Comparison of ENCODE assay signal across 35 cellular contexts in the genomic region with DNA sequence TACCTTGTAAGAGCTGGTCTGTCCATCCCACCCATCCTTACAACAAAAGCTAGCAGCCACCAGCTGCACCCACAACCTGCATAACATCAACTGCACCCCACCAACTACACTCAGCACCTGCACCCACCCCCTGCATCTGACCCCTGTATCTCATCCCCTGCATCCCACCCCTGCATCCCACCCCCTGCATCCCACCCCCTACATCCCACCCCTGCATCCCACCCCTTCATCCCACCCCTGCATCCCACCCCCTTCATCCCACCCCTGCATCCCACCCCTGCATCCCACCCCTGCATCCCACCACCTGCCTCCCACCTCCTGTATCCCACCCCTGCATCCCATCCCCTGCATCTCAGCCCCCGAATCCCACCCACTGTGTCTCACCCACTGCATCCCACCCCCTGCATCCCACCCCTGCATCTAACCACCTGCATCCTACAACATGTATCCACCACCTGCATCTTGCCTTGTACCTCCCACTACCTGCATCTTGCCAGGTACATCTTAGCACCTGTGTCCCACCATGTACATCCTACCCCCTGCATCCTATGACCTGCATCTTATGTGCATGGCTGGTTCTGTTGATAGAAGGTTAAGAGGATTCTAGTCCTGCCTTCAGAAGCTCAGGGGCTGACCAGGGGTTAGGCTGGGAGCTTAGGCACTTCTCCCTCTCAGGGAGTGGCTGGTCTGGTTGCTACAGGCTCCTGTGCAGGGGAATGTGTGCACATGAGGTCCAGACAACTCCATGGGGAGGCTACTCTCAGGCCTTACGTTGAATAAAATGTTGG. TPM values are rescaled to one million over a fixed set of nuclear protein-coding genes. Genes with fewer than 3 reads are reported as not detected.
A peak's percentile ranks its signal among the peaks of the same experiment; 100 is the strongest.
DNase-seq lines count a peak whose midpoint lies in the region; ATAC-seq, FAIRE-seq and TF ChIP-seq lines count a peak whose summit lies in the region.
"Had no signal": no experiment of that assay in that cellular context is flagged by ENCODE, and none has a peak within 500 bp of the region (broad histone marks: within the 10 kb centered on the region; RNA-seq: fewer than 3 reads in every experiment).

No MANE protein-coding gene starts in this region.

- TF ChIP-seq CTCF in GM13977 (IDR thresholded peaks at IDR 0.05; ENCODE audit: extremely low read depth, insufficient read depth, missing control alignments) (no peak), K562 (IDR thresholded peaks at IDR 0.05 in 2 of 3, conservative IDR thresholded peaks at IDR 0.05 in 1 of 3; ENCODE audit: insufficient read depth in 2 of 3, low read depth in 1 of 3, low read length in 3 of 3) (no peak), testis (IDR thresholded peaks at IDR 0.05) (no peak)

- no peak for FAIRE-seq in K562 (lab: Jason Lieb, UNC)
- FAIRE-seq: colon, GM12878, islet of Langerhans had no signal

- no peak overlapping the region for H3K4me3 ChIP-seq in K562
- no peak overlapping the region for H3K4me3 ChIP-seq in neuronal stem cell (ENCODE audit: low read length in 2 of 2)
- H3K4me3 ChIP-seq in testis = no peak overlapping the region
- H3K4me3 ChIP-seq: GM12878, mucosa of descending colon, sigmoid colon, upper lobe of right lung had no signal

- H4K8ac ChIP-seq in neuronal stem cell (ENCODE audit: low read depth, low read length) = no peak overlapping the region

- no peak overlapping the region for H3K14ac ChIP-seq in neuronal stem cell (ENCODE audit: low read length)

- H4K20me1 ChIP-seq in K562 (replicated peaks; ENCODE audit: control insufficient read depth, insufficient read depth, low read length) = no peaks in the 10 kb centered on the region

- DNase-seq in NCI-H82 (lab: John Stamatoyannopoulos, UW) (peak; percentile 8), NCI-H82 treated with DMSO at 0.1 percent for 48 hours (lab: John Stamatoyannopoulos, UW; ENCODE audit: unreplicated experiment) (no peak), GM13977 (ENCODE audit: low spot score) (peak; percentile 57), K562 (ENCODE audit: extremely low read depth in 1 of 4, low spot score in 3 of 4) (peak in 3 of 4 experiments; percentile 44 to 52 (median 51)), neuronal stem cell (ENCODE audit: low spot score) (no peak), OCI-M2 (lab: John Stamatoyannopoulos, UW; ENCODE audit: unreplicated experiment) (no peak), testis (no peak), DMS153 (lab: John Stamatoyannopoulos, UW) (no peak)
- DNase-seq: activated CD4-positive, CD25-positive, alpha-beta regulatory T cell treated with anti-CD3 and anti-CD28 coated beads, Interleukin-2, amount 50 U/mL, for 72 hours; activated CD8-positive, alpha-beta T cell treated with anti-CD3 and anti-CD28 coated beads for 36 hours; activated gamma-delta T cell treated with Interleukin-2 at 50 U/mL for 16 hours; activated naive CD8-positive, alpha-beta T cell treated with anti-CD3 and anti-CD28 coated beads, Interleukin-2, amount 50 U/mL, for 24 hours; BE2C; DMS79 treated with DMSO at 0.1 percent for 48 hours; effector CD8-positive, alpha-beta T cell; foreskin keratinocyte; HCEC 1CT; hippocampal formation; Kasumi-1; mucosa of descending colon; NCI-H1048; NCI-H2029; NCI-H2227 treated with DMSO at 0.1 percent for 48 hours; NCI-H748 treated with DMSO at 0.1 percent for 48 hours; OCI-M1; sigmoid colon; stimulated activated CD4-positive, alpha-beta T cell treated with anti-CD3 and anti-CD28 coated beads, Interleukin-15, amount 100 ng/mL, for 24 hours; T-cell; upper lobe of right lung had no signal

- H2BK15ac ChIP-seq in neuronal stem cell (ENCODE audit: low read length) = no peak overlapping the region

- H3K27me3 ChIP-seq in K562 (ENCODE audit: control insufficient read depth in 2 of 2, insufficient read depth in 2 of 2, low read length in 2 of 2) = peaks cover 0 to 15% of the 10 kb centered on the region in 2 experiments; a peak in 2 of 5 replicates
- H3K27me3 ChIP-seq in neuronal stem cell (ENCODE audit: control insufficient read depth in 3 of 3, insufficient read depth in 3 of 3, low read depth in 1 of 3, low read length in 3 of 3) = peaks cover 0 to 30% (median 8%) of the 10 kb centered on the region in 3 experiments
- H3K27me3 ChIP-seq in testis = no peaks in the 10 kb centered on the region
- H3K27me3 ChIP-seq: BE2C had no signal

- H4K91ac ChIP-seq in neuronal stem cell (ENCODE audit: low read depth, low read length, poor library complexity) = no peak overlapping the region

- no TSS peak for BruUV-seq in K562 (replicated peaks; lab: Mats Ljungman, UMichigan)

- H3K27ac ChIP-seq in K562 (ENCODE audit: extremely low read depth, low read depth, low read length) (no peak overlapping the region), neuronal stem cell (replicated peaks; ENCODE audit: low read length) (no peak overlapping the region), testis (no peak overlapping the region)
- H3K27ac ChIP-seq: foreskin keratinocyte, sigmoid colon, upper lobe of right lung had no signal

- H3K4ac ChIP-seq in neuronal stem cell (ENCODE audit: low read length) = no peak overlapping the region

- intact Hi-C loops in K562 (cut with micrococcal nuclease) (no loop called here), testis (cut with DNase I; ENCODE audit: low total_unique reads) (no loop called here)

- TF ChIP-seq POLR2A in K562 (conservative IDR thresholded peaks at IDR 0.05) (no peak), testis (IDR thresholded peaks at IDR 0.05) (no peak)

- in situ Hi-C loops in GM13977 (cut with MboI; ENCODE audit: low pct_unique_long_range_greater_than_20kb, low sequenced_read_pairs, unreplicated experiment) (no loop called here), K562 (cut with MboI) (no loop called here)

- no peaks in the 10 kb centered on the region for H3K79me1 ChIP-seq in neuronal stem cell (ENCODE audit: low read depth, low read length)

- TF ChIP-seq EP300 in K562 (IDR thresholded peaks at IDR 0.05; ENCODE audit: low read length) = no peak

- no peak for ATAC-seq in K562
- ATAC-seq: activated CD8-positive, alpha-beta T cell treated with anti-CD3 and anti-CD28 coated beads for 36 hours; foreskin keratinocyte; GM12878; mucosa of descending colon; T-cell had no signal

- H3K4me2 ChIP-seq in K562 (ENCODE audit: insufficient read depth, low read length) (no peak overlapping the region), neuronal stem cell (ENCODE audit: insufficient read depth, low read length, poor library complexity, severe bottlenecking) (no peak overlapping the region)

- H2BK120ac ChIP-seq in neuronal stem cell (ENCODE audit: low read depth, low read length) = no peak overlapping the region

- H3K9me3 ChIP-seq in K562 (replicated peaks; ENCODE audit: control insufficient read depth, insufficient read depth, low read depth, low read length) (0 out of 2 replicates have a peak, but pooled peaks cover 2% of the 10 kb centered on the region), neuronal stem cell (replicated peaks in 1 of 2; ENCODE audit: control insufficient read depth in 2 of 2, insufficient read depth in 1 of 2, low read depth in 1 of 2, low read length in 2 of 2) (peaks cover 0 to 6% of the 10 kb centered on the region in 2 donors), testis (no peaks in the 10 kb centered on the region)
- H3K9me3 ChIP-seq: BE2C, mucosa of descending colon, sigmoid colon, upper lobe of right lung had no signal

- H3K4me1 ChIP-seq in K562 (replicated peaks in 1 of 2; ENCODE audit: control insufficient read depth in 2 of 2, insufficient read depth in 2 of 2, low read length in 2 of 2) = no peaks in the 10 kb centered on the region; a peak in 1 of 5 replicates
- H3K4me1 ChIP-seq in neuronal stem cell (ENCODE audit: control insufficient read depth in 2 of 2, insufficient read depth in 1 of 2, low read depth in 1 of 2, low read length in 2 of 2) = no peaks in the 10 kb centered on the region
- no peaks in the 10 kb centered on the region for H3K4me1 ChIP-seq in testis
- H3K4me1 ChIP-seq: BE2C, foreskin keratinocyte, sigmoid colon, upper lobe of right lung had no signal

- 0% methylated on average over 1 of the region's 2 CpGs for whole genome bisulfite sequencing in K562 (ENCODE audit: insufficient coverage, low coverage, missing lambda C conversion rate)
- WGBS in neuronal stem cell (ENCODE audit: extremely low coverage in 2 of 2, insufficient read length in 2 of 2, insufficient replicate concordance in 1 of 2), 2 donors = no CpG with 5 or more reads among the region's 2 CpGs
- 64 to 80% methylated on average over 1 to 2 of the region's 2 CpGs for WGBS in testis, 2 donors

- CTCF ChIA-PET in K562 (lab: Yijun Ruan, JAX; ENCODE audit: low intra/inter-chr PET ratio) = no interaction called here

- H3K9me1 ChIP-seq in K562 (ENCODE audit: control insufficient read depth, insufficient read depth, low read length) = no peaks in the 10 kb centered on the region

- peak overlapping the region; percentile 49 for H3K23ac ChIP-seq in neuronal stem cell (ENCODE audit: low read depth, low read length, poor library complexity)

- no peak overlapping the region for H2BK12ac ChIP-seq in neuronal stem cell (ENCODE audit: low read length)

- H3K9ac ChIP-seq in K562 (ENCODE audit: insufficient read depth in 1 of 2, low read depth in 2 of 2, low read length in 2 of 2) (no peak overlapping the region), neuronal stem cell (ENCODE audit: low read depth, low read length, poor library complexity) (no peak overlapping the region)

- no peaks in the 10 kb centered on the region for H3K36me3 ChIP-seq in K562 (ENCODE audit: control insufficient read depth, insufficient read depth, low read length)
- no peaks in the 10 kb centered on the region for H3K36me3 ChIP-seq in neuronal stem cell (replicated peaks in 1 of 2; ENCODE audit: control insufficient read depth in 2 of 2, insufficient read depth in 2 of 2, low read length in 2 of 2)
- H3K36me3 ChIP-seq in testis (ENCODE audit: low read depth, missing control alignments) = no peaks in the 10 kb centered on the region
- H3K36me3 ChIP-seq: BE2C, sigmoid colon, upper lobe of right lung had no signal

- POLR2A ChIA-PET in K562 (lab: Yijun Ruan, JAX) = no interaction called here

- H3K79me2 ChIP-seq in K562 (ENCODE audit: control insufficient read depth, insufficient read depth, low read length) = no peaks in the 10 kb centered on the region

- H2AK5ac ChIP-seq in neuronal stem cell (ENCODE audit: low read depth, low read length) = no peak overlapping the region

- no peak overlapping the region for H2BK5ac ChIP-seq in neuronal stem cell (ENCODE audit: low read length)

- no peak for TF ChIP-seq RAD21 in K562 (CRISPR knock-in tag; conservative IDR thresholded peaks at IDR 0.05 in 1 of 2, IDR thresholded peaks at IDR 0.05 in 1 of 2)

- H3K18ac ChIP-seq in neuronal stem cell (ENCODE audit: low read length) = peak overlapping the region; percentile 19

- no peak overlapping the region for H2AFZ ChIP-seq in K562 (ENCODE audit: low read depth, low read length)
- H2AFZ ChIP-seq in neuronal stem cell (ENCODE audit: low read length) = no peak overlapping the region

RNA-seq across cellular contexts. Expression of a gene that starts 9.4 kb away (rescaled TPM):
- total RNA-seq in K562 (2011; cell fraction: chromatin; rRNA removed; ENCODE audit: low replicate concordance) = not detected in 2 replicates
- total RNA-seq in K562 (2011; cell fraction: nucleolus; rRNA removed) = not detected in 2 replicates
- not detected in 2 replicates for total RNA-seq in K562 (2011; cell fraction: nucleoplasm; rRNA removed)
- not detected in 2 replicates for total RNA-seq in K562 (2014; rRNA removed)
- total RNA-seq in K562 (2014; rRNA removed; fragmentation: Illumina TruSeq; extraction: Trizol) = not detected in 2 replicates
- total RNA-seq in K562 (2015; rRNA removed; fragmentation: Illumina TruSeq; extraction: Trizol) = not detected in 2 replicates
- total RNA-seq in K562 (2021) = not detected in 2 replicates
- polyA plus RNA-seq in K562 (2011; rRNA removed) = not detected in 2 replicates
- polyA plus RNA-seq in K562 (2011; cell fraction: cytosol; rRNA removed) = not detected in 2 replicates
- not detected in 2 replicates for polyA plus RNA-seq in K562 (2011; cell fraction: nucleus; rRNA removed)
- polyA plus RNA-seq in K562 (2012) = not detected in 2 replicates
- not detected in 2 replicates for polyA plus RNA-seq in K562 (2014; fragmentation: Illumina TruSeq; extraction: Trizol)
- polyA plus RNA-seq in K562 (2014; fragmentation: Nextera tagmentation; extraction: Ambion mirVana) = not detected
- not detected in 2 replicates for polyA plus RNA-seq in K562 (2014; rRNA removed)
- not detected in 2 replicates for polyA minus RNA-seq in K562 (2011; rRNA and poly(A)+ RNA removed)
- not detected in 2 replicates for polyA minus RNA-seq in K562 (2011; cell fraction: cytosol; rRNA and poly(A)+ RNA removed)
- polyA minus RNA-seq in K562 (2011; cell fraction: nucleus; rRNA and poly(A)+ RNA removed) = not detected in 2 replicates
- polyA plus RNA-seq in neuronal stem cell (2013, experiment 1 of 2) = not detected
- not detected for polyA plus RNA-seq in neuronal stem cell (2013, experiment 2 of 2)
- total RNA-seq in testis = 1 to 10 TPM; 1.7 TPM
- 0.37 TPM for polyA plus RNA-seq in testis (ENCODE audit: insufficient read depth, low read depth, low replicate concordance)
- total RNA-seq: A172; activated CD8-positive, alpha-beta T cell treated with anti-CD3 and anti-CD28 coated beads for 36 hours; foreskin keratinocyte; GM12878; liver; posterior vena cava; T-cell; upper lobe of right lung had no signal
- polyA plus RNA-seq: foreskin keratinocyte, GM12878, liver had no signal

RNA-seq across cellular contexts. Expression of a gene that starts 58.7 kb away (rescaled TPM):
- 0.30 TPM in 1 of 2 replicates, not detected in the other for total RNA-seq in K562 (2011; cell fraction: chromatin; rRNA removed; ENCODE audit: low replicate concordance)
- total RNA-seq in K562 (2011; cell fraction: nucleolus; rRNA removed) = not detected in 2 replicates
- total RNA-seq in K562 (2011; cell fraction: nucleoplasm; rRNA removed) = not detected in 2 replicates
- not detected in 2 replicates for total RNA-seq in K562 (2014; rRNA removed)
- not detected in 2 replicates for total RNA-seq in K562 (2014; rRNA removed; fragmentation: Illumina TruSeq; extraction: Trizol)
- total RNA-seq in K562 (2015; rRNA removed; fragmentation: Illumina TruSeq; extraction: Trizol) = not detected in 2 replicates
- not detected in 2 replicates for total RNA-seq in K562 (2021)
- not detected in 2 replicates for polyA plus RNA-seq in K562 (2011; rRNA removed)
- polyA plus RNA-seq in K562 (2011; cell fraction: cytosol; rRNA removed) = 0.04 TPM in 1 of 2 replicates, not detected in the other
- polyA plus RNA-seq in K562 (2011; cell fraction: nucleus; rRNA removed) = not detected in 2 replicates
- 0.07 and 0.10 TPM in 2 replicates for polyA plus RNA-seq in K562 (2012)
- polyA plus RNA-seq in K562 (2014; fragmentation: Illumina TruSeq; extraction: Trizol) = not detected in 2 replicates
- polyA plus RNA-seq in K562 (2014; fragmentation: Nextera tagmentation; extraction: Ambion mirVana) = under 1 TPM in 1 of 2 experiments, not detected in 1; 0.04 TPM
- not detected in 2 replicates for polyA plus RNA-seq in K562 (2014; rRNA removed)
- polyA minus RNA-seq in K562 (2011; rRNA and poly(A)+ RNA removed) = 0.07 TPM in 1 of 2 replicates, not detected in the other
- not detected in 2 replicates for polyA minus RNA-seq in K562 (2011; cell fraction: cytosol; rRNA and poly(A)+ RNA removed)
- not detected in 2 replicates for polyA minus RNA-seq in K562 (2011; cell fraction: nucleus; rRNA and poly(A)+ RNA removed)
- 9.5 TPM for polyA plus RNA-seq in neuronal stem cell (2013, experiment 1 of 2)
- polyA plus RNA-seq in neuronal stem cell (2013, experiment 2 of 2) = 9.3 TPM
- total RNA-seq in testis = 10 to 100 TPM in 1 of 2 donors, 1 to 10 TPM in 1; 5.9 to 11.4 TPM
- 5.9 TPM for polyA plus RNA-seq in testis (ENCODE audit: insufficient read depth, low read depth, low replicate concordance)
- total RNA-seq: A172 had no signal

Comparison
In these comparisons a context has a peak if more than half of its experiments do, and no peak if none do; other contexts are left out.
1. DNase-seq: peak in NCI-H82 (single experiment), GM13977 (single experiment) and K562 (3 of 4); none in NCI-H82 treated with DMSO at 0.1 percent for 48 hours (single experiment), neuronal stem cell (single experiment), OCI-M2 (single experiment), testis (single experiment) and DMS153 (single experiment).
2. RNA of a gene that starts 58.7 kb away (total RNA-seq): 5.9 to 11.4 TPM in testis; 0.30 TPM in K562; every median in the first group is over 4 times any median in the second.